In the genomic region with DNA sequence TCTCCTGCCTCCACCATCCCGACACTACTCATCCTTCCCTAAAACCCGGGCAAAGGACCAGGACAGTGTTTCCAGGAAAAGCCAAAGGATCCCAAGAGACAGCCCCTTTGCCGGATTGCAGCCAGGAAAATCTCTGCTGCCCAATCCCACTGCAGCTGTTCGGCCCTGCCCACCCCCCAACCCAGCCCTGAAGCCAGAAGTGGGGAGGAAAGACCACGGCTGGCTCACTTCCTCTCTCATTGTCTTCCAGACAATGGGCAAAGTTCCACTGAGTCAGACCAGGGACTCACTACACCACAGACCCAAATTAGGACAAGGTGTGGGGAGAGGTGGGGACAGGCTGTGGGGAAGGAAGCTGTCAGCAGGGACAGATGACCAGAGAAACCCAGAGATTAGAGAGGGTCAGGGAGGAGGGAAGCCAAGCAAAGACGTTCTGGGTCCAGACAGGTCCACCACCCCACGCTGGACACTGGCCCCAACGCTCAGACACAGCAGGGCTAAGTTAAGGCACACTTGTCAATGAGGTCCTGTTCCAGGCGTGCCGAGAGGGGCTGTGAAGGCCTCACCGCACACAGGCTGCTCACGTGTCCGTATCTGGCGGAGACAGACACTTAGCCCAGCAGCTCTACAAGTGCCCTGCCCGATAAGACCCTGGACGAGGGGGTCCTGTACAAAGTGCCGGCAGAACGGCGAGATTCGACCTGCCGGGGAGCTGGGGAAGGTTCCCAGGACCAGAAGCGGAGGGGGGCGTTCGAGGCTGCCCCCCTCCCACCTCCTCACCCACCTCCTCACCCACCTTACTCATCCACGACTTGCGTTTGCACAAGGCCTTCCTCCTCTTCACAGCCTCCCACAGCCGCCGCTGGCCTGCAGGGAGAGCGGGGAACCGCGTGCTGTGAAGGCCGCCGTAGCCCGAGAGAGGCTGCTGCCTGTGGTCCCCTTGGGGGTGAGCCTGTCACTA, we compare ENCODE assay signal across 1 cellular context.
TF ChIP-seq lines count a peak whose summit lies in the region.

No MANE protein-coding gene starts in this region.

TF ChIP-seq in endothelial cell of umbilical vein, 7 proteins besides CTCF, POLR2A, EP300 and RAD21:
- TF ChIP-seq, protein P1, sequence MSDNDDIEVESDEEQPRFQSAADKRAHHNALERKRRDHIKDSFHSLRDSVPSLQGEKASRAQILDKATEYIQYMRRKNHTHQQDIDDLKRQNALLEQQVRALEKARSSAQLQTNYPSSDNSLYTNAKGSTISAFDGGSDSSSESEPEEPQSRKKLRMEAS (IDR thresholded peaks at IDR 0.05; ENCODE audit: insufficient read depth, insufficient read length): no peak
- TF ChIP-seq POLR2AphosphoS5 (IDR thresholded peaks at IDR 0.05; ENCODE audit: insufficient read depth, low read depth, low read length): peak; percentile 73
- no peak for TF ChIP-seq MYC (IDR thresholded peaks at IDR 0.05; ENCODE audit: low read depth, low read length)
- peak; percentile 63 for TF ChIP-seq JUN (IDR thresholded peaks at IDR 0.05; ENCODE audit: borderline replicate concordance, insufficient read depth, insufficient read length, low read depth)
- TF ChIP-seq GATA2 (IDR thresholded peaks at IDR 0.05; ENCODE audit: insufficient read depth, insufficient read length, low read depth, low read length): peak; percentile 47
- TF ChIP-seq FOS (IDR thresholded peaks at IDR 0.05; ENCODE audit: borderline replicate concordance, insufficient read depth, low read length): peak; percentile 85
